In the genomic region with DNA sequence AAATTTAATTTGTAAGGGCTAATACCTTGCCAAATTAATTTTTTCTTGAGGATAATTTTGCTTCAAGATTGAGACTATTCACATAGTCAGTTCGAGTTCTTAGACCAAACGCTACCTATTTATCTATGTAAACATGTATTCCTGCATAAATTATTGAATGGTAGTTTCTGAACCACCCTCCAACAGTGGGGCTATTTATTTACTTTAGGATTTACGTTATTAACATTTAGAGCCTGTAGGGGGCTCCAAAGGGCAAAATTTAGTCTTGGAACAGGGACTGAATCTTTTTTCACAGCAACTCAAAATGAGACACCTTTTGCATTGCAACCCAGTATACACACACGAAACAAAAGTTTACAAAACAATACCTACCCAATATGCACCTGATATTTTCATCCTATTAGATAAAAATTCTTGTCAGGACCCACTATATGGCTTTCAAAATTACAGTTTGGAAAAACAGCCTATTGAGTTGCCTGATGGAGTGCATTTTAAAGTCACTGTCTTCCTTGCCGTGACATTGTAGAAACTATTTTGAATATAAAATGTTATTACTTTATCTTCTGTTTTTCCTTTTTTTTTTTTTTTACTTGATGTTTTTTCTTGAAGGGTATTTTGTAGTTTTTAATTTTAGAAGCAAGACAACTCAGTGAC, we compare ENCODE assay signal across 8 cellular contexts. TPM values are rescaled to one million over a fixed set of nuclear protein-coding genes. Genes with fewer than 3 reads are reported as not detected.
DNase-seq lines count a peak whose midpoint lies in the region; ATAC-seq, FAIRE-seq and TF ChIP-seq lines count a peak whose summit lies in the region.

No MANE protein-coding gene starts in this region.

- H3K9me2 ChIP-seq in MM.1S (replicated peaks; ENCODE audit: insufficient read depth, low read length) (no peaks in the 10 kb centered on the region), SU-DHL-6 (replicated peaks; ENCODE audit: insufficient read depth, low read length) (no peaks in the 10 kb centered on the region)

- 0 out of 2 replicates have a peak, but pooled peaks cover 8% of the 10 kb centered on the region for H3K4me1 ChIP-seq in MM.1S (ENCODE audit: low read length)

- ATAC-seq in HG02970 (IDR thresholded peaks at IDR 0.05; ENCODE audit: low FRiP score, unreplicated experiment): no peak

- H2AFZ ChIP-seq in MM.1S (ENCODE audit: low read length): no peak overlapping the region
- no peak overlapping the region for H2AFZ ChIP-seq in SU-DHL-6 (ENCODE audit: low read depth, low read length, severe bottlenecking)

- H3K4me2 ChIP-seq in MM.1S (ENCODE audit: low read depth, low read length): no peak overlapping the region
- no peak overlapping the region for H3K4me2 ChIP-seq in SU-DHL-6 (ENCODE audit: low read depth, low read length, poor library complexity, severe bottlenecking)

- H3K27ac ChIP-seq in MM.1S (ENCODE audit: low read length) (no peak overlapping the region), SU-DHL-6 (ENCODE audit: low read depth, low read length) (no peak overlapping the region)

- H3K9me3 Mint-ChIP-seq in progenitor cell of endocrine pancreas (ENCODE audit: low read depth): no peaks in the 10 kb centered on the region

- H3K27ac Mint-ChIP-seq in progenitor cell of endocrine pancreas: no peak overlapping the region

- no peak for TF ChIP-seq POLR2A in H54 (IDR thresholded peaks at IDR 0.05; ENCODE audit: low read depth, low read length)

- FAIRE-seq in H54 (lab: Jason Lieb, UNC): peak; percentile 99

- TF ChIP-seq CTCF in MM.1S (IDR thresholded peaks at IDR 0.05; ENCODE audit: low read length) (peak; percentile 58), SU-DHL-6 (IDR thresholded peaks at IDR 0.05; ENCODE audit: insufficient read depth, low read length, poor library complexity, severe bottlenecking) (peak; percentile 55), fibroblast of villous mesenchyme (IDR thresholded peaks at IDR 0.05; ENCODE audit: insufficient read depth, low read depth, low read length) (peak; percentile 67), progenitor cell of endocrine pancreas (IDR thresholded peaks at IDR 0.05; ENCODE audit: unreplicated experiment) (peak; percentile 72)

- H3K27me3 ChIP-seq in MM.1S (replicated peaks; ENCODE audit: insufficient read depth, low read length) (no peaks in the 10 kb centered on the region), SU-DHL-6 (ENCODE audit: low read length) (no peaks in the 10 kb centered on the region)

- H3F3A ChIP-seq in MM.1S (ENCODE audit: insufficient read depth, low read length) (peaks cover 5% of the 10 kb centered on the region; the same call in 1 of the 2 replicates), SU-DHL-6 (ENCODE audit: insufficient read depth) (peaks cover 12% of the 10 kb centered on the region; the same call in 1 of the 2 replicates)

- H4K20me1 ChIP-seq in MM.1S (ENCODE audit: insufficient read depth, low read length) (no peaks in the 10 kb centered on the region), SU-DHL-6 (ENCODE audit: low read depth, low read length) (no peaks in the 10 kb centered on the region; the same call in 1 of the 2 replicates)

- H3K79me2 ChIP-seq in MM.1S (ENCODE audit: low read length) (no peaks in the 10 kb centered on the region), SU-DHL-6 (ENCODE audit: insufficient read depth, low read length) (no peaks in the 10 kb centered on the region)

- H3K9me3 ChIP-seq in MM.1S (replicated peaks; ENCODE audit: insufficient read depth, low read length) (no peaks in the 10 kb centered on the region), SU-DHL-6 (ENCODE audit: insufficient read depth, low read length) (no peaks in the 10 kb centered on the region)

- no peaks in the 10 kb centered on the region for H3K27me3 Mint-ChIP-seq in progenitor cell of endocrine pancreas

- H3K9ac ChIP-seq in MM.1S (ENCODE audit: low read length): no peak overlapping the region
- H3K9ac ChIP-seq in SU-DHL-6 (ENCODE audit: low read length): no peak overlapping the region

- no peak overlapping the region for H3K4me3 Mint-ChIP-seq in progenitor cell of endocrine pancreas (ENCODE audit: low read depth)

- DNase-seq in ACHN (peak; percentile 59), GM04503 (ENCODE audit: low read depth) (peak; percentile 7), H54 (ENCODE audit: insufficient read length, low spot score) (peak; percentile 40), MM.1S (peak; percentile 70), fibroblast of villous mesenchyme (ENCODE audit: low read depth) (peak; percentile 60), progenitor cell of endocrine pancreas (ENCODE audit: low spot score, unreplicated experiment) (no peak)

- H3K36me3 Mint-ChIP-seq in progenitor cell of endocrine pancreas (ENCODE audit: insufficient read depth): peaks cover 2% of the 10 kb centered on the region

- no peaks in the 10 kb centered on the region; the same call in none of the 2 replicates for H3K36me3 ChIP-seq in MM.1S (replicated peaks; ENCODE audit: insufficient read depth, low read length)
- peaks cover 6% of the 10 kb centered on the region; the same call in 1 of the 2 replicates for H3K36me3 ChIP-seq in SU-DHL-6 (ENCODE audit: low read length)

- H3K4me3 ChIP-seq in MM.1S (ENCODE audit: low read length) (no peak overlapping the region), SU-DHL-6 (ENCODE audit: insufficient read depth, low read length, poor library complexity, severe bottlenecking) (no peak overlapping the region), fibroblast of villous mesenchyme (ENCODE audit: low read depth, low read length) (no peak overlapping the region)

- H3K4me1 Mint-ChIP-seq in progenitor cell of endocrine pancreas (ENCODE audit: low read depth): no peaks in the 10 kb centered on the region

- in situ Hi-C loops in ACHN (cut with HindIII; ENCODE audit: low pct_ligation_motif_present, low pct_unique_long_range_greater_than_20kb, low sequenced_read_pairs): no loop called here

RNA-seq across cellular contexts. Expression of a gene that starts 47.1 kb away (rescaled TPM):
- total RNA-seq in fibroblast of villous mesenchyme (not detected in 2 replicates), progenitor cell of endocrine pancreas (not detected in 2 replicates)
